In the genomic region with DNA sequence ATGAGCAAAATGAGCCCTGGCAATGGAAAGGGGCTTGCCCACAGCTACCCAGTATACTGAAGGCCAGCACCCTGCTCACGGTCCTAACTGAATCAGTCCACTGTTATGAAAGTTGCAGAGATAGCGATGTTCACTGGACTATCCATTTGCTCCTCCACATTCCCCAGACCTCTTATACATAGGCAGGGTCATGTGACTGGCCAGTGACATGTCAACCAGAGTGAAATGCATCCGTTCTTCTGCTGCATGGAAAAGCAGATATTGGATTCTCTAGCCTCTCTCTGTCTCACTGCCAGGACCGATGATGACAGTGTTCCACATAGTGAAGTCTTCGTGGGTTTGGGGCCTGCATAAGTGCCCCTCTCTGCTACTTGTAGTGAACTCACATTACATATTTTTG, we compare ENCODE assay signal across 27 cellular contexts.
"Had no signal": no experiment of that assay in that cellular context is flagged by ENCODE, and none has a peak within 500 bp of the region (broad histone marks: within the 10 kb centered on the region; RNA-seq: fewer than 3 reads in every experiment).

No MANE protein-coding gene starts in this region.

- DNase-seq: head of caudate nucleus; kidney; left colon; left lung; lower lobe of right lung; mammary epithelial cell; mesenchymal stem cell; naive B cell; natural killer cell; ovary; right lobe of liver; stimulated activated CD4-positive, alpha-beta T cell treated with anti-CD3 and anti-CD28 coated beads, Interleukin-12 subunit alpha, Interleukin-12 subunit beta, amount 100 ng/mL, for 4 hours; stimulated activated CD4-positive, alpha-beta T cell treated with anti-CD3 and anti-CD28 coated beads, Interleukin-15, amount 100 ng/mL, for 24 hours; stimulated activated CD4-positive, alpha-beta T cell treated with anti-CD3 and anti-CD28 coated beads, Interleukin-2, amount 100 ng/mL, for 24 hours; stimulated activated CD4-positive, alpha-beta T cell treated with anti-CD3 and anti-CD28 coated beads, Interleukin-4, amount 100 ng/mL, for 1 hour; stimulated activated naive CD4-positive, alpha-beta T cell; tibial artery; trophoblast cell; upper lobe of right lung had no signal

- H3K36me3 Mint-ChIP-seq: mesothelial cell of epicardium; natural killer cell; stimulated activated effector memory CD8-positive, alpha-beta T cell treated with anti-CD3 and anti-CD28 coated beads, Interleukin-12 subunit alpha, Interleukin-12 subunit beta, amount 100 ng/mL, for 72 hours had no signal

- H3K4me3 ChIP-seq: left lung, lower lobe of right lung, ovary, right atrium auricular region, right lobe of liver, suprapubic skin, thoracic aorta, tibial artery, upper lobe of right lung had no signal

- FAIRE-seq: kidney, urothelium cell line had no signal

- ATAC-seq: left colon; left lung; lower lobe of right lung; natural killer cell; right lobe of liver; stimulated activated effector memory CD8-positive, alpha-beta T cell treated with anti-CD3 and anti-CD28 coated beads, Interleukin-12 subunit alpha, Interleukin-12 subunit beta, amount 100 ng/mL, for 72 hours; upper lobe of right lung had no signal

- H3K27ac ChIP-seq: left lung, lower lobe of right lung, ovary, right atrium auricular region, right lobe of liver, suprapubic skin, thoracic aorta, tibial artery, upper lobe of right lung had no signal

- H3K9me3 ChIP-seq: left lung, lower lobe of right lung, ovary, right atrium auricular region, right lobe of liver, suprapubic skin, thoracic aorta, tibial artery, upper lobe of right lung had no signal

- H3K4me1 ChIP-seq: left lung had no signal

- H3K36me3 ChIP-seq: left lung, lower lobe of right lung, ovary, right atrium auricular region, right lobe of liver, suprapubic skin, thoracic aorta, tibial artery, upper lobe of right lung had no signal

- H3K9me3 Mint-ChIP-seq: mesothelial cell of epicardium; natural killer cell; stimulated activated effector memory CD8-positive, alpha-beta T cell treated with anti-CD3 and anti-CD28 coated beads, Interleukin-12 subunit alpha, Interleukin-12 subunit beta, amount 100 ng/mL, for 72 hours; stimulated activated naive CD8-positive, alpha-beta T cell treated with anti-CD3 and anti-CD28 coated beads, Interleukin-15, Interleukin-2, amounts not matched to agents 100 ng/mL and 50 ng/mL, for 24 hours had no signal

- H3K4me3 Mint-ChIP-seq: mesothelial cell of epicardium; natural killer cell; stimulated activated effector memory CD8-positive, alpha-beta T cell treated with anti-CD3 and anti-CD28 coated beads, Interleukin-12 subunit alpha, Interleukin-12 subunit beta, amount 100 ng/mL, for 72 hours; stimulated activated naive CD8-positive, alpha-beta T cell treated with anti-CD3 and anti-CD28 coated beads, Interleukin-15, Interleukin-2, amounts not matched to agents 100 ng/mL and 50 ng/mL, for 24 hours had no signal

- H3K27me3 ChIP-seq: left lung, ovary, right atrium auricular region, right lobe of liver, suprapubic skin, tibial artery, upper lobe of right lung had no signal

- H3K4me1 Mint-ChIP-seq: stimulated activated effector memory CD8-positive, alpha-beta T cell treated with anti-CD3 and anti-CD28 coated beads, Interleukin-12 subunit alpha, Interleukin-12 subunit beta, amount 100 ng/mL, for 72 hours had no signal

- H3K27ac Mint-ChIP-seq: mesothelial cell of epicardium; natural killer cell; progenitor cell of endocrine pancreas; stimulated activated effector memory CD8-positive, alpha-beta T cell treated with anti-CD3 and anti-CD28 coated beads, Interleukin-12 subunit alpha, Interleukin-12 subunit beta, amount 100 ng/mL, for 72 hours; stimulated activated naive CD8-positive, alpha-beta T cell treated with anti-CD3 and anti-CD28 coated beads, Interleukin-15, Interleukin-2, amounts not matched to agents 100 ng/mL and 50 ng/mL, for 24 hours had no signal
